8 cellular contexts compared by ENCODE assay signal in genomic region chr11:123640677-123641494, GRCh38. TPM values are rescaled to one million over a fixed set of nuclear protein-coding genes. Genes with fewer than 3 reads are reported as not detected.
A peak's percentile ranks its signal among the peaks of the same experiment; 100 is the strongest.
DNase-seq lines count a peak whose midpoint lies in the region; ATAC-seq, FAIRE-seq and TF ChIP-seq lines count a peak whose summit lies in the region.

No MANE protein-coding gene starts in this region.

- H3K27me3 Mint-ChIP-seq in naive thymus-derived CD8-positive, alpha-beta T cell = peaks cover 13 to 70% (median 32%) of the 10 kb centered on the region in 5 donors

- no peaks in the 10 kb centered on the region for H3K79me2 ChIP-seq in endothelial cell of umbilical vein (ENCODE audit: control insufficient read depth, insufficient read depth, low read length)

- H3K27ac ChIP-seq in endothelial cell of umbilical vein (ENCODE audit: insufficient read depth, low read depth, low read length) = no peak overlapping the region

- H3K4me3 Mint-ChIP-seq in naive thymus-derived CD8-positive, alpha-beta T cell = no peak overlapping the region

- DNase-seq in NCI-H1436 (lab: John Stamatoyannopoulos, UW) (peak; percentile 43), NCI-H1436 treated with DMSO at 0.1 percent for 48 hours (lab: John Stamatoyannopoulos, UW) (no peak), NCI-H2227 (lab: John Stamatoyannopoulos, UW; ENCODE audit: unreplicated experiment) (peak; percentile 57), endothelial cell of umbilical vein (ENCODE audit: low read depth, low spot score) (peak; percentile 49), DMS79 treated with DMSO at 0.1 percent for 48 hours (lab: John Stamatoyannopoulos, UW) (no peak)
- DNase-seq in activated CD4-positive, alpha-beta T cell treated with anti-CD3 and anti-CD28 coated beads, Interleukin-2, amount 50 U/mL, for 48 hours = peak; percentile 49 to 63
- DNase-seq in naive thymus-derived CD8-positive, alpha-beta T cell = peak; percentile 17 to 75 (median 56)

- POLR2A ChIA-PET in endothelial cell of umbilical vein (lab: Charles Lee) = no interaction called here
- POLR2A ChIA-PET in naive thymus-derived CD8-positive, alpha-beta T cell (lab: Charles Lee) = no interaction called here

- peak; percentile 68 for FAIRE-seq in endothelial cell of umbilical vein (lab: Jason Lieb, UNC)

- H3K9me3 ChIP-seq in endothelial cell of umbilical vein (replicated peaks; ENCODE audit: control insufficient read depth, insufficient read depth, low read length) = no peaks in the 10 kb centered on the region

- no peaks in the 10 kb centered on the region for H3K27me3 ChIP-seq in endothelial cell of umbilical vein (ENCODE audit: control insufficient read depth in 2 of 2, insufficient read depth in 2 of 2, low read length in 2 of 2)

- no peaks in the 10 kb centered on the region for H3K9me3 Mint-ChIP-seq in naive thymus-derived CD8-positive, alpha-beta T cell

- H4K20me1 ChIP-seq in endothelial cell of umbilical vein (replicated peaks; ENCODE audit: control insufficient read depth, extremely low read depth, insufficient read depth, low read length) = no peaks in the 10 kb centered on the region

- peak; percentile 70 to 89 for TF ChIP-seq CTCF in endothelial cell of umbilical vein (IDR thresholded peaks at IDR 0.05; ENCODE audit: extremely low read depth in 1 of 2, insufficient read depth in 1 of 2, low read depth in 1 of 2, low read length in 2 of 2)

- no peaks in the 10 kb centered on the region for H3K36me3 ChIP-seq in endothelial cell of umbilical vein (ENCODE audit: control insufficient read depth in 2 of 2, extremely low read depth in 1 of 2, insufficient read depth in 2 of 2, low read length in 2 of 2)

- no TSS peak for BruUV-seq in endothelial cell of umbilical vein (replicated peaks; lab: Mats Ljungman, UMichigan)

- no peak overlapping the region for H3K4me2 ChIP-seq in endothelial cell of umbilical vein (ENCODE audit: insufficient read depth, low read length)

- CTCF ChIA-PET in endothelial cell of umbilical vein (lab: Charles Lee) = interaction anchor here (1.0 to 10.3 kb wide), 6 partner anchors 12 to 67 kb away, joined by 3 to 302 read pairs (median 10); partner anchors contain the start of gene SCN3B

- intact Hi-C loops in endothelial cell of umbilical vein (cut with micrococcal nuclease) = loop anchor here (1.0 kb wide), 4 partner anchors 61 to 554 kb away; no protein-coding TSS in a partner anchor

- no peak overlapping the region for H3K9ac ChIP-seq in endothelial cell of umbilical vein (replicated peaks; ENCODE audit: extremely low read depth, insufficient read depth, low read length)

- no peaks in the 10 kb centered on the region for H3K9me1 ChIP-seq in endothelial cell of umbilical vein (replicated peaks; ENCODE audit: control insufficient read depth, extremely low read depth, insufficient read depth, low read length)

- no peaks in the 10 kb centered on the region for H3K4me1 ChIP-seq in endothelial cell of umbilical vein (ENCODE audit: control insufficient read depth, extremely low read depth, insufficient read depth, low read length)

- peak; percentile 59 for ATAC-seq in HG02588 (IDR thresholded peaks at IDR 0.05; ENCODE audit: unreplicated experiment)
- ATAC-seq in naive thymus-derived CD8-positive, alpha-beta T cell = peak; percentile 72 to 86

- H3K27ac Mint-ChIP-seq in naive thymus-derived CD8-positive, alpha-beta T cell = peak overlapping the region in 2 of 10 donors; percentile 11 to 69

- H3K4me3 ChIP-seq in endothelial cell of umbilical vein (replicated peaks in 1 of 3; ENCODE audit: insufficient read depth in 1 of 3, low read depth in 1 of 3, low read length in 3 of 3) = no peak overlapping the region

- peaks cover 0 to 5% (median 2%) of the 10 kb centered on the region in 4 donors for H3K4me1 Mint-ChIP-seq in naive thymus-derived CD8-positive, alpha-beta T cell

- H2AFZ ChIP-seq in endothelial cell of umbilical vein (ENCODE audit: low read depth, low read length) = no peak overlapping the region

- H3K36me3 Mint-ChIP-seq in naive thymus-derived CD8-positive, alpha-beta T cell = no peaks in the 10 kb centered on the region

- dilution Hi-C loops in endothelial cell of umbilical vein (cut with MboI; ENCODE audit: extremely low pct_ligation_motif_present, low sequenced_read_pairs) = no loop called here

- no peak for TF ChIP-seq POLR2A in endothelial cell of umbilical vein (IDR thresholded peaks at IDR 0.05; ENCODE audit: low read depth, low read length)

TF ChIP-seq in endothelial cell of umbilical vein, 7 proteins besides CTCF, POLR2A, EP300 and RAD21:
- TF ChIP-seq FOS (IDR thresholded peaks at IDR 0.05; ENCODE audit: borderline replicate concordance, insufficient read depth, low read length) = no peak
- TF ChIP-seq JUN (IDR thresholded peaks at IDR 0.05; ENCODE audit: borderline replicate concordance, insufficient read depth, insufficient read length, low read depth) = no peak
- no peak for TF ChIP-seq GATA2 (IDR thresholded peaks at IDR 0.05; ENCODE audit: insufficient read depth, insufficient read length, low read depth, low read length)
- no peak for TF ChIP-seq EZH2 (IDR thresholded peaks at IDR 0.05; ENCODE audit: borderline replicate concordance, low read depth, low read length, severe bottlenecking)
- no peak for TF ChIP-seq MYC (IDR thresholded peaks at IDR 0.05; ENCODE audit: low read depth, low read length)
- no peak for TF ChIP-seq POLR2AphosphoS5 (IDR thresholded peaks at IDR 0.05; ENCODE audit: insufficient read depth, low read depth, low read length)
- TF ChIP-seq MAX (IDR thresholded peaks at IDR 0.05; ENCODE audit: insufficient read depth, insufficient read length) = no peak
TF ChIP-seq in endothelial cell of umbilical vein: peak in this region for 0.

RNA-seq across cellular contexts. Expression of gene SCN3B, which starts 13.5 kb away (rescaled TPM):
- 1.4 and 1.5 TPM in 2 replicates for total RNA-seq in endothelial cell of umbilical vein
- 0.72 and 0.91 TPM in 2 replicates for polyA plus RNA-seq in endothelial cell of umbilical vein
- 0.45 and 0.51 TPM in 2 replicates for polyA plus RNA-seq in endothelial cell of umbilical vein (2011; cell fraction: cytosol; rRNA removed)
- 1.3 and 1.6 TPM in 2 replicates for polyA plus RNA-seq in endothelial cell of umbilical vein (2011; cell fraction: nucleus; rRNA removed)
- 0.83 and 1.1 TPM in 2 replicates for polyA plus RNA-seq in endothelial cell of umbilical vein (2012)
- 1.5 and 3.8 TPM in 2 replicates for polyA minus RNA-seq in endothelial cell of umbilical vein
- polyA minus RNA-seq in endothelial cell of umbilical vein (2011; cell fraction: cytosol; rRNA and poly(A)+ RNA removed) = not detected
- polyA minus RNA-seq in endothelial cell of umbilical vein (2011; cell fraction: nucleus; rRNA and poly(A)+ RNA removed) = 0.63 and 0.77 TPM in 2 replicates
- total RNA-seq in naive thymus-derived CD8-positive, alpha-beta T cell = not detected
- polyA plus RNA-seq in naive thymus-derived CD8-positive, alpha-beta T cell = not detected

Comparison
In these comparisons a context has a peak if more than half of its experiments do, and no peak if none do; other contexts are left out.
1. DNase-seq: peak in NCI-H1436 (single experiment), NCI-H2227 (single experiment), activated CD4-positive, alpha-beta T cell treated with anti-CD3 and anti-CD28 coated beads, Interleukin-2, amount 50 U/mL, for 48 hours (2 of 2), endothelial cell of umbilical vein (single experiment) and naive thymus-derived CD8-positive, alpha-beta T cell (10 of 10); none in NCI-H1436 treated with DMSO at 0.1 percent for 48 hours (single experiment) and DMS79 treated with DMSO at 0.1 percent for 48 hours (single experiment).